Comparison of ENCODE assay signal across 17 cellular contexts in genomic region chr15:74222231-74222511, GRCh38. TPM values are rescaled to one million over a fixed set of nuclear protein-coding genes. Genes with fewer than 3 reads are reported as not detected.
DNase-seq lines count a peak whose midpoint lies in the region; TF ChIP-seq lines count a peak whose summit lies in the region.
"Had no signal": no experiment of that assay in that cellular context is flagged by ENCODE, and none has a peak within 500 bp of the region (broad histone marks: within the 10 kb centered on the region; RNA-seq: fewer than 3 reads in every experiment).

No MANE protein-coding gene starts in this region.

- H3K27ac ChIP-seq in osteoblast (ENCODE audit: low read depth, low read length): no peak overlapping the region
- H3K27ac ChIP-seq: PC-9, RWPE1 had no signal

- peak overlapping the region; percentile 21 for H3K27ac Mint-ChIP-seq in mesothelial cell of epicardium
- H3K27ac Mint-ChIP-seq: CD4-positive, CD25-positive, alpha-beta regulatory T cell had no signal

- peaks cover 13% of the 10 kb centered on the region for H3K27me3 ChIP-seq in osteoblast (ENCODE audit: insufficient read depth, low read length)
- H3K27me3 ChIP-seq: BE2C had no signal

- H3K4me1 ChIP-seq in osteoblast (ENCODE audit: insufficient read depth, low read length): no peaks in the 10 kb centered on the region

- H3K4me1 Mint-ChIP-seq in mesothelial cell of epicardium: peaks cover 43% of the 10 kb centered on the region
- H3K4me1 Mint-ChIP-seq: CD4-positive, CD25-positive, alpha-beta regulatory T cell had no signal

- H2AFZ ChIP-seq in osteoblast (ENCODE audit: low read length): no peak overlapping the region
- H2AFZ ChIP-seq: PC-9 had no signal

- H3K36me3 ChIP-seq in osteoblast (ENCODE audit: insufficient read depth, low read length): no peaks in the 10 kb centered on the region

- DNase-seq in NCI-H2227 (lab: John Stamatoyannopoulos, UW; ENCODE audit: unreplicated experiment): peak; percentile 17
- no peak for DNase-seq in NCI-H2227 treated with DMSO at 0.1 percent for 48 hours (lab: John Stamatoyannopoulos, UW)
- DNase-seq in mesothelial cell of epicardium (ENCODE audit: low spot score in 2 of 2, unreplicated experiment in 2 of 2): no peak
- DNase-seq in osteoblast (ENCODE audit: insufficient read length, low spot score, missing footprints): peak; percentile 66
- no peak for DNase-seq in NOMO-1 treated with dmso at 0.1 percent for 144 hours (lab: John Stamatoyannopoulos, UW; ENCODE audit: unreplicated experiment)
- no peak for DNase-seq in GM13976 (ENCODE audit: low spot score)
- DNase-seq in AG20443 (ENCODE audit: low spot score): no peak
- DNase-seq: CD4-positive, CD25-positive, alpha-beta regulatory T cell; COR-L47; MM.1S; NCI-H1436 treated with DMSO at 0.1 percent for 48 hours; NCI-H2029 treated with DMSO at 0.1 percent for 48 hours; PC-9 had no signal

- no peak overlapping the region for H3K4me2 ChIP-seq in osteoblast (ENCODE audit: insufficient read depth, low read length)
- H3K4me2 ChIP-seq: PC-9 had no signal

- no peaks in the 10 kb centered on the region for H3K36me3 Mint-ChIP-seq in mesothelial cell of epicardium
- H3K36me3 Mint-ChIP-seq: CD4-positive, CD25-positive, alpha-beta regulatory T cell had no signal

- H3K9me3 Mint-ChIP-seq in mesothelial cell of epicardium: no peaks in the 10 kb centered on the region
- H3K9me3 Mint-ChIP-seq: CD4-positive, CD25-positive, alpha-beta regulatory T cell had no signal

- no peak overlapping the region for H3K4me3 ChIP-seq in osteoblast (ENCODE audit: insufficient read depth, low read length)
- H3K4me3 ChIP-seq: PC-9 had no signal

- TF ChIP-seq CTCF in mesothelial cell of epicardium (IDR thresholded peaks at IDR 0.05; ENCODE audit: unreplicated experiment): no peak
- no peak for TF ChIP-seq CTCF in osteoblast (IDR thresholded peaks at IDR 0.05; ENCODE audit: extremely low read depth, low read depth, low read length)
- TF ChIP-seq CTCF in GM13976 (IDR thresholded peaks at IDR 0.05; ENCODE audit: borderline replicate concordance, control extremely low read depth, extremely low read depth, insufficient read depth, missing control alignments): no peak

- no peaks in the 10 kb centered on the region for H3K79me2 ChIP-seq in osteoblast (ENCODE audit: insufficient read depth, low read length)

- H3K9me3 ChIP-seq in osteoblast (ENCODE audit: low read depth, low read length): no peaks in the 10 kb centered on the region
- H3K9me3 ChIP-seq: BE2C had no signal

- peaks cover 25% of the 10 kb centered on the region for H3K27me3 Mint-ChIP-seq in mesothelial cell of epicardium (ENCODE audit: low read depth)

- H3K4me3 Mint-ChIP-seq in mesothelial cell of epicardium: no peak overlapping the region
- H3K4me3 Mint-ChIP-seq: CD4-positive, CD25-positive, alpha-beta regulatory T cell had no signal

- H4K20me1 ChIP-seq in osteoblast (ENCODE audit: insufficient read depth, low read length): no peaks in the 10 kb centered on the region

- in situ Hi-C loops in GM13976 (cut with MboI; ENCODE audit: low sequenced_read_pairs, unreplicated experiment): no loop called here

RNA-seq across cellular contexts. Expression of gene CCDC33, which starts 14.0 kb away (rescaled TPM):
- 4.2 to 6.4 TPM (median 5.0 TPM) in 3 replicates for total RNA-seq in mesothelial cell of epicardium
- total RNA-seq in osteoblast: 0.29 TPM in 1 of 2 replicates, not detected in the other
- total RNA-seq: A172; CD4-positive, CD25-positive, alpha-beta regulatory T cell; LHCN-M2 had no signal

RNA-seq across cellular contexts. Expression of gene STRA6, which starts 19.6 kb away (rescaled TPM):
- total RNA-seq in mesothelial cell of epicardium (101 to 114 TPM (median 111 TPM) in 3 replicates), osteoblast (under 0.01 and 0.36 TPM in 2 replicates)
- total RNA-seq: CD4-positive, CD25-positive, alpha-beta regulatory T cell; LHCN-M2 had no signal

RNA-seq across cellular contexts. Expression of gene ISLR, which starts 48.7 kb away (rescaled TPM):
- total RNA-seq in mesothelial cell of epicardium (59.8 to 66.8 TPM (median 64.9 TPM) in 3 replicates), osteoblast (77.5 and 106 TPM in 2 replicates)
- total RNA-seq: CD4-positive, CD25-positive, alpha-beta regulatory T cell; PC-9 had no signal

Comparison
In these comparisons a context has a peak if more than half of its experiments do, and no peak if none do; other contexts are left out.
1. DNase-seq: peak in NCI-H2227 (single experiment) and osteoblast (single experiment); none in NCI-H2227 treated with DMSO at 0.1 percent for 48 hours (single experiment), mesothelial cell of epicardium (0 of 2), NOMO-1 treated with dmso at 0.1 percent for 144 hours (single experiment), GM13976 (single experiment) and AG20443 (single experiment).
2. RNA of gene STRA6, which starts 19.6 kb away (total RNA-seq): 101 to 114 TPM in mesothelial cell of epicardium; under 0.01 to 0.36 TPM in osteoblast; every median in the first group is over 10 times any median in the second.